In genomic region chr1:166875302-166875733, GRCh38 we compare ENCODE assay signal across 8 cellular contexts. TPM values are rescaled to one million over a fixed set of nuclear protein-coding genes. Genes with fewer than 3 reads are reported as not detected.
DNase-seq lines count a peak whose midpoint lies in the region; ATAC-seq and TF ChIP-seq lines count a peak whose summit lies in the region.

No MANE protein-coding gene starts in this region.

- TF ChIP-seq POLR2A in testis (IDR thresholded peaks at IDR 0.05): no peak

- H3K27ac Mint-ChIP-seq in activated CD4-positive, alpha-beta T cell treated with anti-CD3 and anti-CD28 coated beads for 36 hours: peak overlapping the region; percentile 79
- peak overlapping the region; percentile 90 to 91 for H3K27ac Mint-ChIP-seq in activated naive CD4-positive, alpha-beta T cell treated with anti-CD3 and anti-CD28 coated beads, Interleukin-2, amount 50 U/mL, for 72 hours

- WGBS in testis, 2 donors: 22 to 25% methylated on average over 8 of the region's 8 CpGs

- peaks cover 3% of the 10 kb centered on the region for H3K9me3 Mint-ChIP-seq in activated CD4-positive, alpha-beta T cell treated with anti-CD3 and anti-CD28 coated beads for 36 hours (ENCODE audit: low read depth)
- H3K9me3 Mint-ChIP-seq in activated naive CD4-positive, alpha-beta T cell treated with anti-CD3 and anti-CD28 coated beads, Interleukin-2, amount 50 U/mL, for 72 hours: no peaks in the 10 kb centered on the region

- no peak for ATAC-seq in activated CD4-positive, alpha-beta T cell treated with anti-CD3 and anti-CD28 coated beads for 36 hours
- ATAC-seq in activated naive CD4-positive, alpha-beta T cell treated with anti-CD3 and anti-CD28 coated beads, Interleukin-2, amount 50 U/mL, for 72 hours: no peak
- ATAC-seq in GM19467 (IDR thresholded peaks at IDR 0.05; ENCODE audit: unreplicated experiment) (no peak), GM19397 (IDR thresholded peaks at IDR 0.05; ENCODE audit: unreplicated experiment) (no peak)

- H3K36me3 ChIP-seq in kidney epithelial cell (ENCODE audit: control insufficient read depth, insufficient read depth, low read length) (no peaks in the 10 kb centered on the region), testis (ENCODE audit: low read depth, missing control alignments) (no peaks in the 10 kb centered on the region)

- H3K27me3 ChIP-seq in kidney epithelial cell (ENCODE audit: control insufficient read depth, insufficient read depth, low read length): no peaks in the 10 kb centered on the region
- no peaks in the 10 kb centered on the region for H3K27me3 ChIP-seq in testis

- H3K4me3 ChIP-seq in kidney epithelial cell (ENCODE audit: low read depth, low read length) (peak overlapping the region; percentile 89), testis (peak overlapping the region; percentile 85 to 92)

- no peaks in the 10 kb centered on the region for H3K9me3 ChIP-seq in testis

- H3K4me3 Mint-ChIP-seq in activated CD4-positive, alpha-beta T cell treated with anti-CD3 and anti-CD28 coated beads for 36 hours: peak overlapping the region; percentile 92

- CTCF ChIA-PET in activated CD4-positive, alpha-beta T cell treated with anti-CD3 and anti-CD28 coated beads for 36 hours (lab: Charles Lee): interaction anchor here (0.6 to 5.7 kb wide), 8 partner anchors 10 to 870 kb away, joined by 3 to 42 read pairs (median 6); partner anchors contain the start of gene POGK

- peaks cover 50% of the 10 kb centered on the region for H3K4me1 Mint-ChIP-seq in activated CD4-positive, alpha-beta T cell treated with anti-CD3 and anti-CD28 coated beads for 36 hours

- intact Hi-C loops in activated CD4-positive, alpha-beta T cell treated with anti-CD3 and anti-CD28 coated beads for 36 hours (cut with DNase I, micrococcal nuclease): loop anchor here in 1 of 2 experiments (5.0 kb wide), 2 partner anchors 677 to 1243 kb away; partner anchors contain the start of genes CREG1 and MGST3
- intact Hi-C loops in testis (cut with DNase I; ENCODE audit: low total_unique reads): no loop called here

- peak overlapping the region; percentile 80 to 94 for H3K27ac ChIP-seq in testis

- DNase-seq in activated CD4-positive, alpha-beta T cell treated with anti-CD3 and anti-CD28 coated beads for 36 hours: no peak
- no peak for DNase-seq in activated CD4-positive, alpha-beta T cell treated with anti-CD3 and anti-CD28 coated beads, Interleukin-2, amount 50 U/mL, for 4 hours
- DNase-seq in activated naive CD4-positive, alpha-beta T cell treated with anti-CD3 and anti-CD28 coated beads, Interleukin-2, amount 50 U/mL, for 72 hours (ENCODE audit: low spot score in 2 of 2): no peak
- DNase-seq in kidney epithelial cell (ENCODE audit: low read depth) (no peak), testis (no peak), inferior parietal cortex (ENCODE audit: extremely low spot score) (no peak)

- H3K4me1 ChIP-seq in testis: peaks cover 8% of the 10 kb centered on the region

- TF ChIP-seq CTCF in kidney epithelial cell (IDR thresholded peaks at IDR 0.05; ENCODE audit: insufficient read depth, low read length, poor library complexity, severe bottlenecking) (no peak), testis (IDR thresholded peaks at IDR 0.05) (no peak)

- peaks cover 10% of the 10 kb centered on the region for H3K36me3 Mint-ChIP-seq in activated CD4-positive, alpha-beta T cell treated with anti-CD3 and anti-CD28 coated beads for 36 hours (ENCODE audit: low read depth)
- peaks cover 9 to 19% of the 10 kb centered on the region in 2 donors for H3K36me3 Mint-ChIP-seq in activated naive CD4-positive, alpha-beta T cell treated with anti-CD3 and anti-CD28 coated beads, Interleukin-2, amount 50 U/mL, for 72 hours

- POLR2A ChIA-PET in activated CD4-positive, alpha-beta T cell treated with anti-CD3 and anti-CD28 coated beads for 36 hours (lab: Charles Lee): interaction anchor here (1.1 to 2.0 kb wide), 3 partner anchors 31 to 345 kb away, joined by 4 to 13 read pairs (median 7); partner anchors contain the start of genes POGK and POU2F1

- no peaks in the 10 kb centered on the region for H3K27me3 Mint-ChIP-seq in activated CD4-positive, alpha-beta T cell treated with anti-CD3 and anti-CD28 coated beads for 36 hours

RNA-seq across cellular contexts. Expression of gene TADA1, which starts 0.7 kb away (rescaled TPM):
- 10 to 100 TPM; 16.0 to 19.5 TPM for total RNA-seq in activated CD4-positive, alpha-beta T cell treated with anti-CD3 and anti-CD28 coated beads for 36 hours
- total RNA-seq in activated naive CD4-positive, alpha-beta T cell treated with anti-CD3 and anti-CD28 coated beads, Interleukin-2, amount 50 U/mL, for 72 hours: 10 to 100 TPM; 13.6 to 23.6 TPM
- total RNA-seq in kidney epithelial cell (14.0 and 17.0 TPM in 2 replicates), testis (10 to 100 TPM; 22.0 to 25.8 TPM)
- polyA plus RNA-seq in testis (ENCODE audit: insufficient read depth, low read depth, low replicate concordance): 19.2 TPM

RNA-seq across cellular contexts. Expression of gene POGK, which starts 36.0 kb away (rescaled TPM):
- 10 to 100 TPM; 36.2 to 40.6 TPM for total RNA-seq in activated CD4-positive, alpha-beta T cell treated with anti-CD3 and anti-CD28 coated beads for 36 hours
- total RNA-seq in activated naive CD4-positive, alpha-beta T cell treated with anti-CD3 and anti-CD28 coated beads, Interleukin-2, amount 50 U/mL, for 72 hours: 10 to 100 TPM; 32.3 to 43.0 TPM
- 45.6 and 45.8 TPM in 2 replicates for total RNA-seq in kidney epithelial cell
- total RNA-seq in testis: 10 to 100 TPM; 29.2 to 29.4 TPM
- polyA plus RNA-seq in testis (ENCODE audit: insufficient read depth, low read depth, low replicate concordance): 14.3 TPM
